Comparison of ENCODE assay signal across 8 cellular contexts in the genomic region with DNA sequence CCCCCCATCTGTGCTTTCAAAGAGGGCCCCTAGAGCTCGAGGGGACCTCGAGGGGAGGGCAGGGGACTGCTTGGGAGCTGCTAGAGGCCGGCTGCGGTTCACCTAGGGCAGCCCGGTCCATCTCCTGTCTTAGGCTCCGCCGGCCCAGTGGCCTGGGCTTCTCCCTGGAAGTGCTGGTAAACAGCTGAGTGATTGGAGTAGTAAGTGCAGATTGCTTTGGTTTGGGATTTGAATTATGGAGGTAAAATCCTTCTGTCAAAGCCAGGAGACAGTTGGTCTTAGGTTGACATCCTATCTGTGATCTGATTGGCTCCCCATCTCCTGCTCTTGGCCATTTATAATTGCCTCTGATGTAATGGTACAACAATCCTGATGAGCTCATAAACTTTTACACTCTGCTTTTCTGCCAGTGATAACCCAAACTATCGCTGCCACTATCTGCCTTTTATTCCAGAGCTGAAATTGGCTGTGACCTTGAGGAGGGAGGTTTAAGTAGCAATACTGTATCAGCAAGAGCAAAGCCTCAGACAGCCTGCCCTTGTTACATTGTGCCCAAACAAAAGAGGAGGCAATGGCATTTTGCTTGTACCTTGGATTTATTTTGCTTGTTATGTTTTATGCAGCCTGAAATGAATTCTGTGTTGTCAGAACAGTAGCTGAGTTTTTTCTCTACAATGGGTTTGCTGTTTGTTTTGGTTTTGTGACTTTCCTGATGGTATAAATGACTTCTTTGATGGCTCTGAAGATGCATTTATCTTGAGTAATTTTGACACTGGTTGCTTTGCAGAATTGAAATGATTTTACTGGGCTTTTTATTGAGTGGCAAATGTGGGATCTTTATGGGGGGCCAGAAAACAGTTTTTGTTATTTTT. TPM values are rescaled to one million over a fixed set of nuclear protein-coding genes. Genes with fewer than 3 reads are reported as not detected.
DNase-seq lines count a peak whose midpoint lies in the region; ATAC-seq, FAIRE-seq and TF ChIP-seq lines count a peak whose summit lies in the region.

No MANE protein-coding gene starts in this region.

- H3K4me2 ChIP-seq in Loucy (ENCODE audit: low read depth, low read length, poor library complexity, severe bottlenecking), result peak overlapping the region; percentile 89

- H3K9me2 ChIP-seq in Loucy (replicated peaks; ENCODE audit: low read depth, low read length), result no peaks in the 10 kb centered on the region

- intact Hi-C loops in pancreas (cut with DNase I), result loop anchor here in 1 of 3 donors (5.0 kb wide), 1 partner anchor 39 kb away; no protein-coding TSS in a partner anchor

- FAIRE-seq in RCC 7860 (lab: Jason Lieb, UNC) (peak; percentile 93), pancreas (lab: Jason Lieb, UNC) (peak; percentile 98)

- H3K36me3 ChIP-seq in Loucy (ENCODE audit: insufficient read depth, low read length), result peaks cover 7% of the 10 kb centered on the region; the same call in 1 of the 2 replicates
- H3K36me3 ChIP-seq in cardiac muscle cell, result no peaks in the 10 kb centered on the region
- no peaks in the 10 kb centered on the region for H3K36me3 ChIP-seq in pancreas

- TF ChIP-seq CTCF in Loucy (conservative IDR thresholded peaks at IDR 0.05; ENCODE audit: low read length), result no peak
- no peak for TF ChIP-seq CTCF in cardiac muscle cell (IDR thresholded peaks at IDR 0.05; ENCODE audit: low read depth, low read length)
- no peak for TF ChIP-seq CTCF in pancreas (IDR thresholded peaks at IDR 0.05)

- no peak overlapping the region for H2AFZ ChIP-seq in Loucy (ENCODE audit: low read length)

- WGBS in pancreas, 2 donors, result 0 to 1% methylated on average over 7 to 8 of the region's 8 CpGs

- no peaks in the 10 kb centered on the region for H3F3A ChIP-seq in Loucy (ENCODE audit: low read depth)

- H3K27ac ChIP-seq in cardiac muscle cell (peak overlapping the region; percentile 98), pancreas (peak overlapping the region; percentile 80 to 96 (median 94))

- H3K4me3 ChIP-seq in Loucy (ENCODE audit: low read length, poor library complexity, severe bottlenecking), result peak overlapping the region; percentile 80
- peak overlapping the region; percentile 95 for H3K4me3 ChIP-seq in cardiac muscle cell
- H3K4me3 ChIP-seq in pancreas, result peak overlapping the region; percentile 73 to 99 (median 93)

- H3K9ac ChIP-seq in Loucy (ENCODE audit: low read depth, low read length, poor library complexity, severe bottlenecking), result peak overlapping the region; percentile 96

- peak; percentile 11 for DNase-seq in activated CD4-positive, CD25-positive, alpha-beta regulatory T cell treated with anti-CD3 and anti-CD28 coated beads, Interleukin-2, amount 50 U/mL, for 16 hours (ENCODE audit: low read depth, low spot score)
- no peak for DNase-seq in activated CD4-positive, CD25-positive, alpha-beta regulatory T cell (lab: John Stamatoyannopoulos, UW)
- peak; percentile 93 for DNase-seq in RCC 7860 (ENCODE audit: low spot score)
- peak; percentile 84 for DNase-seq in amniotic stem cell (lab: John Stamatoyannopoulos, UW)
- DNase-seq in cardiac muscle cell (ENCODE audit: low read depth in 1 of 2, low spot score in 1 of 2), result peak; percentile 82 to 96
- DNase-seq in pancreas, result peak; percentile 42 to 77 (median 51)

- no peaks in the 10 kb centered on the region for H3K9me3 ChIP-seq in Loucy (ENCODE audit: insufficient read depth, low read depth, low read length)
- no peaks in the 10 kb centered on the region for H3K9me3 ChIP-seq in cardiac muscle cell (ENCODE audit: low read depth)
- H3K9me3 ChIP-seq in pancreas, result no peaks in the 10 kb centered on the region

- H3K27me3 ChIP-seq in Loucy (ENCODE audit: insufficient read depth, low read length, poor library complexity, severe bottlenecking) (peaks cover 9% of the 10 kb centered on the region), cardiac muscle cell (no peaks in the 10 kb centered on the region), pancreas (no peaks in the 10 kb centered on the region)

- H3K4me1 ChIP-seq in Loucy (ENCODE audit: insufficient read depth, low read length, poor library complexity, severe bottlenecking) (peaks cover 70% of the 10 kb centered on the region), cardiac muscle cell (ENCODE audit: low read depth) (peaks cover 64% of the 10 kb centered on the region), pancreas (peaks cover 44 to 66% (median 60%) of the 10 kb centered on the region in 3 donors)

- peaks cover 87% of the 10 kb centered on the region for H3K79me2 ChIP-seq in Loucy (ENCODE audit: insufficient read depth, low read length)

- ATAC-seq in pancreas (peak; percentile 38 to 61 (median 48)), GM21786 (IDR thresholded peaks at IDR 0.05; ENCODE audit: unreplicated experiment) (no peak)

- peaks cover 54% of the 10 kb centered on the region for H4K20me1 ChIP-seq in Loucy (ENCODE audit: insufficient read depth, low read length, poor library complexity, severe bottlenecking)

RNA-seq across cellular contexts. Expression of a gene that starts 2.4 kb away (rescaled TPM):
- 52.9 and 93.3 TPM in 2 replicates for total RNA-seq in cardiac muscle cell
- 28.5 and 43.1 TPM in 2 replicates for polyA plus RNA-seq in cardiac muscle cell
- 10 to 100 TPM; 24.0 to 39.9 (median 27.4) TPM for total RNA-seq in pancreas
- polyA plus RNA-seq in pancreas, result 10 to 100 TPM; 14.8 to 18.5 TPM

Comparison
In these comparisons a context has a peak if more than half of its experiments do, and no peak if none do; other contexts are left out.
1. DNase-seq: peak in activated CD4-positive, CD25-positive, alpha-beta regulatory T cell treated with anti-CD3 and anti-CD28 coated beads, Interleukin-2, amount 50 U/mL, for 16 hours (single experiment), RCC 7860 (single experiment), amniotic stem cell (single experiment), cardiac muscle cell (2 of 2) and pancreas (6 of 6); none in activated CD4-positive, CD25-positive, alpha-beta regulatory T cell (0 of 4).
2. Peak in every context shown above with its lines, with median percentiles within 50 percentile points of each other: H3K4me3 ChIP-seq.